In the genomic region with DNA sequence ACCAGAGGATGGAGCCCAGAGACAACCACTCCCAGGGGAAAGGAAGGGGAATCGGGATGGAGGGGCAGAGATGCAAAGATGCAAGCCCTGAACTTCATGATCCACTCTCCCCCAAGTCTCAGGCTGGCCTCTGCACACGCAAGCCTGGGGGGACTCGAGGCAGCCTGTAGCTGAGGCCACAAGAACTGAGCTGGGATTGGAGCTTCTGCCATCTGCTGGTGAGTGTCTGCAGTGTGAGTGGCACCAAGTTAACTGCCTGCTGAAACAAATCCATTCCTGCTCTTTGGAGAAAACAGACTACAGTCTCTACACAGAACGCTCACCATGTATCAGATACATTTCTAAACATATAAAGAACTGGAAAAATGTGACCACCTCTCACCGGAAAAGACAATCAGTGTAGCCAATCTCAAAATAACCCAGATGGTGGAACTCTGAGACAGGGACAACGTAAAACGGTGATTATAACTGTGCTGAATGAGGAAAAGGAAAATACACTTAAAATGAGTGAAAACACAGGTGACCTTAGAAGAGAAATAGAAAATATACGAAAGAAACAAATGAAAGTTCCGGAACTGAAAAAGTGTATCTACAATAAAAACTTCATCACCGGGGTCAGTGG, we compare ENCODE assay signal across 7 cellular contexts.
A peak's percentile ranks its signal among the peaks of the same experiment; 100 is the strongest.
DNase-seq lines count a peak whose midpoint lies in the region; ATAC-seq, FAIRE-seq and TF ChIP-seq lines count a peak whose summit lies in the region.

No MANE protein-coding gene starts in this region.

- no peaks in the 10 kb centered on the region for H3K4me1 ChIP-seq in kidney (ENCODE audit: control insufficient read depth in 1 of 2, insufficient read depth in 1 of 2, low read depth in 1 of 2, low read length in 2 of 2)
- H3K4me1 ChIP-seq in stomach, result peaks cover 10 to 28% (median 13%) of the 10 kb centered on the region in 4 donors

- peaks cover 37% of the 10 kb centered on the region for H3K4me1 Mint-ChIP-seq in T-helper 17 cell

- H3K4me3 ChIP-seq in bronchial epithelial cell (ENCODE audit: low read depth, low read length), result no peak overlapping the region
- H3K4me3 ChIP-seq in kidney (ENCODE audit: low read length in 2 of 2), result no peak overlapping the region
- H3K4me3 ChIP-seq in stomach, result no peak overlapping the region

- TF ChIP-seq CTCF in bronchial epithelial cell (IDR thresholded peaks at IDR 0.05; ENCODE audit: insufficient read depth, low read length, severe bottlenecking) (peak; percentile 86), kidney (IDR thresholded peaks at IDR 0.05; ENCODE audit: borderline replicate concordance, extremely low read depth, insufficient read depth) (peak; percentile 52), stomach (IDR thresholded peaks at IDR 0.05) (peak in 5 of 7 experiments; percentile 39 to 66 (median 64))

- DNase-seq in ELF-1 (ENCODE audit: low read depth, low spot score), result peak; percentile 68
- peak in 2 of 3 donors; percentile 44 to 53 for DNase-seq in T-helper 17 cell
- peak; percentile 49 for DNase-seq in bronchial epithelial cell (ENCODE audit: low read depth)
- peak; percentile 65 for DNase-seq in kidney
- DNase-seq in stomach, result peak; percentile 50

- H3K9ac ChIP-seq in kidney (ENCODE audit: low read length in 2 of 2), result no peak overlapping the region

- TF ChIP-seq EP300 in stomach (IDR thresholded peaks at IDR 0.05), result no peak

- H3K9me3 ChIP-seq in KOPT-K1 (ENCODE audit: insufficient read depth, low read length, poor library complexity, severe bottlenecking) (peaks cover 8% of the 10 kb centered on the region), T-helper 17 cell (ENCODE audit: control insufficient read depth, low read length, poor library complexity, severe bottlenecking) (no peaks in the 10 kb centered on the region), kidney (ENCODE audit: control insufficient read depth in 1 of 2, low read length in 2 of 2) (peaks cover 4 to 9% of the 10 kb centered on the region in 2 donors), stomach (peaks cover 0 to 8% (median 3%) of the 10 kb centered on the region in 4 donors)

- ATAC-seq in T-helper 17 cell (peak; percentile 67), HG03432 (IDR thresholded peaks at IDR 0.05; ENCODE audit: unreplicated experiment) (no peak)

- H3K36me3 ChIP-seq in KOPT-K1 (ENCODE audit: insufficient read depth, low read length) (peaks cover 73% of the 10 kb centered on the region), bronchial epithelial cell (ENCODE audit: control insufficient read depth, insufficient read depth, low read length) (peaks cover 19% of the 10 kb centered on the region), kidney (ENCODE audit: control insufficient read depth in 1 of 2, insufficient read depth in 2 of 2, low read length in 2 of 2) (peaks cover 24 to 42% of the 10 kb centered on the region in 2 donors), stomach (peaks cover 46 to 82% (median 76%) of the 10 kb centered on the region in 4 donors)

- peaks cover 12% of the 10 kb centered on the region for H3K36me3 Mint-ChIP-seq in T-helper 17 cell (ENCODE audit: low read depth)

- 67 to 70% (median 69%) methylated on average over 10 of the region's 10 CpGs for WGBS in stomach, 5 donors

- intact Hi-C loops in kidney (cut with DNase I), result loop anchor here (5.0 kb wide), 1 partner anchor 139 kb away; no protein-coding TSS in a partner anchor
- intact Hi-C loops in stomach (cut with DNase I; ENCODE audit: low total_unique reads), result no loop called here

- no peaks in the 10 kb centered on the region for H3K27me3 ChIP-seq in bronchial epithelial cell (ENCODE audit: control insufficient read depth, insufficient read depth, low read length)
- no peaks in the 10 kb centered on the region for H3K27me3 ChIP-seq in stomach

- FAIRE-seq in bronchial epithelial cell (lab: Jason Lieb, UNC) (no peak), kidney (lab: Jason Lieb, UNC) (no peak)

- TF ChIP-seq POLR2A in stomach (IDR thresholded peaks at IDR 0.05), result no peak

- H3K27ac Mint-ChIP-seq in T-helper 17 cell, result peak overlapping the region; percentile 92

- H3K27ac ChIP-seq in KOPT-K1 (ENCODE audit: low read depth, low read length, poor library complexity, severe bottlenecking) (peak overlapping the region; percentile 16), kidney (ENCODE audit: low read depth in 2 of 2, low read length in 2 of 2) (no peak overlapping the region), stomach (peak overlapping the region in 1 of 5 donors; percentile 2)

- no peak overlapping the region for H3K4me3 Mint-ChIP-seq in T-helper 17 cell

- H3K27me3 Mint-ChIP-seq in T-helper 17 cell, result no peaks in the 10 kb centered on the region
